Comparison of ENCODE assay signal across 2 cellular contexts in genomic region chr10:116740971-116741370, GRCh38.
A peak's percentile ranks its signal among the peaks of the same experiment; 100 is the strongest.
TF ChIP-seq lines count a peak whose summit lies in the region.

No MANE protein-coding gene starts in this region.

TF ChIP-seq in HCT116, 20 proteins besides CTCF, POLR2A, EP300 and RAD21:
- TF ChIP-seq CEBPB (IDR thresholded peaks at IDR 0.05; ENCODE audit: low read depth) (no peak), TCF7L2 (IDR thresholded peaks at IDR 0.05; ENCODE audit: borderline replicate concordance, extremely low read depth, insufficient read depth, insufficient read length) (no peak), CBX3 (IDR thresholded peaks at IDR 0.05; ENCODE audit: low read depth) (no peak), SP1 (IDR thresholded peaks at IDR 0.05; ENCODE audit: low read depth) (no peak), ZBTB33 (IDR thresholded peaks at IDR 0.05; ENCODE audit: extremely low read depth, insufficient replicate concordance, low read length) (no peak), REST (IDR thresholded peaks at IDR 0.05; ENCODE audit: low read depth) (no peak), SRF (IDR thresholded peaks at IDR 0.05; ENCODE audit: low read depth) (no peak), ELF1 (IDR thresholded peaks at IDR 0.05; ENCODE audit: borderline replicate concordance, low read depth) (no peak), ATF3 (IDR thresholded peaks at IDR 0.05) (no peak)

TF ChIP-seq in HepG2, 621 proteins besides CTCF, POLR2A, EP300 and RAD21:
- TF ChIP-seq ZSCAN21 (CRISPR knock-in tag; IDR thresholded peaks at IDR 0.05; ENCODE audit: borderline replicate concordance) (0 out of 2 replicates have a peak, but pooled peaks have one; percentile 24), ZNF777 (CRISPR knock-in tag; IDR thresholded peaks at IDR 0.05) (no peak), PATZ1 (CRISPR knock-in tag; IDR thresholded peaks at IDR 0.05) (peak; percentile 54; the same call in 1 of the 2 replicates), CSRNP1 (CRISPR knock-in tag; IDR thresholded peaks at IDR 0.05) (no peak), TERF1 (CRISPR knock-in tag; IDR thresholded peaks at IDR 0.05) (0 out of 2 replicates have a peak, but pooled peaks have one; percentile 41), SALL1 (CRISPR knock-in tag; IDR thresholded peaks at IDR 0.05) (0 out of 2 replicates have a peak, but pooled peaks have one; percentile 15), MTF2 (CRISPR knock-in tag; IDR thresholded peaks at IDR 0.05; ENCODE audit: borderline replicate concordance) (0 out of 2 replicates have a peak, but pooled peaks have one; percentile 15), CBX1 (IDR thresholded peaks at IDR 0.05; ENCODE audit: low read depth) (no peak)
TF ChIP-seq in HepG2: peak in this region for 5.
